Comparison of ENCODE assay signal across 16 cellular contexts in genomic region chr1:184701821-184702220, GRCh38.
"Had no signal": no experiment of that assay in that cellular context is flagged by ENCODE, and none has a peak within 500 bp of the region (broad histone marks: within the 10 kb centered on the region; RNA-seq: fewer than 3 reads in every experiment).

No MANE protein-coding gene starts in this region.

- H3K4me1 Mint-ChIP-seq: activated B cell treated with CpG ODN at 0.5 μM for 24 hours; activated CD4-positive, alpha-beta T cell treated with anti-CD3 and anti-CD28 coated beads, Interleukin-2, amount 10 ng/mL, durations not matched to agents 24 days and 14 days; activated naive CD8-positive, alpha-beta T cell treated with anti-CD3 and anti-CD28 coated beads for 36 hours had no signal

- H3K27ac Mint-ChIP-seq: activated B cell treated with CpG ODN at 0.5 μM for 24 hours; activated CD4-positive, alpha-beta T cell treated with anti-CD3 and anti-CD28 coated beads, Interleukin-2, amount 10 ng/mL, durations not matched to agents 24 days and 14 days; activated naive CD8-positive, alpha-beta T cell treated with anti-CD3 and anti-CD28 coated beads for 36 hours; dendritic cell treated with granulocyte-macrophage colony-stimulating factor and Interleukin-4, amounts not matched to agents 40 ng/mL and 50 ng/mL, for 4 days; naive B cell had no signal

- H3K27ac ChIP-seq: gastroesophageal sphincter, pancreas, skin epidermis, tibial artery had no signal

- H3K4me3 ChIP-seq: gastroesophageal sphincter, pancreas, skin epidermis, tibial artery had no signal

- ATAC-seq: gastroesophageal sphincter, pancreas had no signal

- DNase-seq: activated B cell treated with CpG ODN at 0.5 μM for 24 hours; activated CD4-positive, alpha-beta T cell treated with anti-CD3 and anti-CD28 coated beads, Interleukin-2, amount 10 ng/mL, durations not matched to agents 24 days and 14 days; activated gamma-delta T cell treated with Interleukin-2 at 50 U/mL for 16 hours; activated naive CD8-positive, alpha-beta T cell treated with anti-CD3 and anti-CD28 coated beads for 36 hours; cerebellar nuclear complex; effector memory CD4-positive, alpha-beta T cell; mammary epithelial cell; naive B cell; pancreas; stimulated activated CD4-positive, alpha-beta T cell treated with anti-CD3 and anti-CD28 coated beads, Interleukin-4, amount 100 ng/mL, for 24 hours; stimulated activated naive CD4-positive, alpha-beta T cell; tibial artery had no signal

- H3K4me3 Mint-ChIP-seq: activated B cell treated with CpG ODN at 0.5 μM for 24 hours; activated CD4-positive, alpha-beta T cell treated with anti-CD3 and anti-CD28 coated beads, Interleukin-2, amount 10 ng/mL, durations not matched to agents 24 days and 14 days; activated naive CD8-positive, alpha-beta T cell treated with anti-CD3 and anti-CD28 coated beads for 36 hours; dendritic cell treated with granulocyte-macrophage colony-stimulating factor and Interleukin-4, amounts not matched to agents 40 ng/mL and 50 ng/mL, for 4 days; naive B cell had no signal

- H3K27me3 ChIP-seq: gastroesophageal sphincter, pancreas, tibial artery had no signal

- H3K9me3 Mint-ChIP-seq: activated B cell treated with CpG ODN at 0.5 μM for 24 hours; activated CD4-positive, alpha-beta T cell treated with anti-CD3 and anti-CD28 coated beads, Interleukin-2, amount 10 ng/mL, durations not matched to agents 24 days and 14 days; activated naive CD8-positive, alpha-beta T cell treated with anti-CD3 and anti-CD28 coated beads for 36 hours; dendritic cell treated with granulocyte-macrophage colony-stimulating factor and Interleukin-4, amounts not matched to agents 40 ng/mL and 50 ng/mL, for 4 days; naive B cell had no signal

- FAIRE-seq: urothelium cell line had no signal

- H3K27me3 Mint-ChIP-seq: activated B cell treated with CpG ODN at 0.5 μM for 24 hours; activated CD4-positive, alpha-beta T cell treated with anti-CD3 and anti-CD28 coated beads, Interleukin-2, amount 10 ng/mL, durations not matched to agents 24 days and 14 days; activated naive CD8-positive, alpha-beta T cell treated with anti-CD3 and anti-CD28 coated beads for 36 hours; dendritic cell treated with granulocyte-macrophage colony-stimulating factor and Interleukin-4, amounts not matched to agents 40 ng/mL and 50 ng/mL, for 4 days; naive B cell had no signal

- H3K4me1 ChIP-seq: gastroesophageal sphincter, pancreas, tibial artery had no signal

- H3K9me3 ChIP-seq: gastroesophageal sphincter, pancreas, tibial artery had no signal
